8 cellular contexts compared by ENCODE assay signal in genomic region chr4:151407466-151408379, GRCh38. TPM values are rescaled to one million over a fixed set of nuclear protein-coding genes. Genes with fewer than 3 reads are reported as not detected.
DNase-seq lines count a peak whose midpoint lies in the region; ATAC-seq and TF ChIP-seq lines count a peak whose summit lies in the region.

No MANE protein-coding gene starts in this region.

- H3K4me1 Mint-ChIP-seq in CD8-positive, alpha-beta T cell (ENCODE audit: low read depth), result peaks cover 25% of the 10 kb centered on the region
- peaks cover 11 to 29% (median 25%) of the 10 kb centered on the region in 4 donors for H3K4me1 Mint-ChIP-seq in naive thymus-derived CD8-positive, alpha-beta T cell

- peaks cover 17% of the 10 kb centered on the region for H3K4me1 ChIP-seq in CD8-positive, alpha-beta T cell (ENCODE audit: insufficient read depth, low read length)

- peaks cover 4% of the 10 kb centered on the region for H3K36me3 Mint-ChIP-seq in CD8-positive, alpha-beta T cell
- H3K36me3 Mint-ChIP-seq in naive thymus-derived CD8-positive, alpha-beta T cell, result no peaks in the 10 kb centered on the region

- H3K27me3 Mint-ChIP-seq in CD8-positive, alpha-beta T cell (ENCODE audit: low read depth), result peaks cover 18% of the 10 kb centered on the region
- H3K27me3 Mint-ChIP-seq in naive thymus-derived CD8-positive, alpha-beta T cell, result peaks cover 0 to 14% (median 0%) of the 10 kb centered on the region in 5 donors

- peak in 3 of 7 experiments; percentile 8 to 51 (median 16) for DNase-seq in CD8-positive, alpha-beta T cell
- DNase-seq in epithelial cell of esophagus (ENCODE audit: low read depth), result peak; percentile 40
- DNase-seq in naive thymus-derived CD8-positive, alpha-beta T cell, result peak in 7 of 10 donors; percentile 6 to 23 (median 15)
- no peak for DNase-seq in NCI-H1930 (lab: John Stamatoyannopoulos, UW)
- DNase-seq in SW 1271 (lab: John Stamatoyannopoulos, UW), result no peak

- H3K27ac Mint-ChIP-seq in CD8-positive, alpha-beta T cell, result no peak overlapping the region
- H3K27ac Mint-ChIP-seq in naive thymus-derived CD8-positive, alpha-beta T cell, result peak overlapping the region in 9 of 10 donors; percentile 2 to 92 (median 84)

- ATAC-seq in CD8-positive, alpha-beta T cell, result no peak
- ATAC-seq in GM19438 (IDR thresholded peaks at IDR 0.05; ENCODE audit: low read depth, unreplicated experiment) (peak; percentile 83), HG03439 (IDR thresholded peaks at IDR 0.05; ENCODE audit: unreplicated experiment) (peak; percentile 81)
- ATAC-seq in naive thymus-derived CD8-positive, alpha-beta T cell, result peak in 1 of 2 donors; percentile 18

- no peak overlapping the region for H3K27ac ChIP-seq in CD8-positive, alpha-beta T cell (ENCODE audit: low read depth, low read length)
- H3K27ac ChIP-seq in VCaP, result peak overlapping the region; percentile 86

- CTCF ChIA-PET in CD8-positive, alpha-beta T cell (lab: Charles Lee), result interaction anchor here (0.8 kb wide), 1 partner anchor 17 kb away, joined by 3 read pairs; no protein-coding TSS in a partner anchor

- H3K36me3 ChIP-seq in CD8-positive, alpha-beta T cell (ENCODE audit: insufficient read depth, low read length), result no peaks in the 10 kb centered on the region

- no peaks in the 10 kb centered on the region for H3K9me3 Mint-ChIP-seq in CD8-positive, alpha-beta T cell
- H3K9me3 Mint-ChIP-seq in naive thymus-derived CD8-positive, alpha-beta T cell, result no peaks in the 10 kb centered on the region

- H3K27me3 ChIP-seq in CD8-positive, alpha-beta T cell (ENCODE audit: insufficient read depth, low read length), result no peaks in the 10 kb centered on the region

- H3K9me3 ChIP-seq in CD8-positive, alpha-beta T cell (ENCODE audit: low read length), result no peaks in the 10 kb centered on the region

- H3K4me3 Mint-ChIP-seq in CD8-positive, alpha-beta T cell, result peak overlapping the region; percentile 93
- H3K4me3 Mint-ChIP-seq in naive thymus-derived CD8-positive, alpha-beta T cell, result peak overlapping the region; percentile 84 to 97 (median 92)

- no peak for TF ChIP-seq CTCF in CD8-positive, alpha-beta T cell (IDR thresholded peaks at IDR 0.05)
- TF ChIP-seq CTCF in VCaP (conservative IDR thresholded peaks at IDR 0.05) (no peak), epithelial cell of esophagus (IDR thresholded peaks at IDR 0.05; ENCODE audit: insufficient read depth, low read depth, low read length, missing control alignments) (no peak)

- intact Hi-C loops in CD8-positive, alpha-beta T cell (cut with DNase I, micrococcal nuclease), result loop anchor here (2.0 to 10.0 kb wide), 7 partner anchors 45 to 1375 kb away; partner anchors contain the start of genes GATB (in 2 of the 2), LRBA (in 2 of the 2) and RPS3A (in 1 of the 2)

- peak overlapping the region; percentile 64 for H3K4me3 ChIP-seq in CD8-positive, alpha-beta T cell (ENCODE audit: low read depth, low read length)
- H3K4me3 ChIP-seq in epithelial cell of esophagus (ENCODE audit: low read length), result peak overlapping the region; percentile 62

- POLR2A ChIA-PET in CD8-positive, alpha-beta T cell (lab: Charles Lee), result interaction anchor here (0.5 kb wide), 1 partner anchor 221 kb away, joined by 3 read pairs; no protein-coding TSS in a partner anchor
- POLR2A ChIA-PET in naive thymus-derived CD8-positive, alpha-beta T cell (lab: Charles Lee), result interaction anchor here (1.1 kb wide), 1 partner anchor 12 kb away, joined by 3 read pairs; no protein-coding TSS in a partner anchor

RNA-seq across cellular contexts. Expression of gene FHIP1A, which starts 1.3 kb away (rescaled TPM):
- 1 to 10 TPM; 1.5 to 2.1 TPM for total RNA-seq in CD8-positive, alpha-beta T cell
- 1 to 10 TPM; 1.6 to 3.3 TPM for total RNA-seq in naive thymus-derived CD8-positive, alpha-beta T cell
- polyA plus RNA-seq in naive thymus-derived CD8-positive, alpha-beta T cell, result 1 to 10 TPM in 1 of 3 donors, under 1 TPM in 1, not detected in 1; 0.27 to 1.4 TPM

Comparison
In these comparisons a context has a peak if more than half of its experiments do, and no peak if none do; other contexts are left out.
1. DNase-seq: peak in epithelial cell of esophagus (single experiment) and naive thymus-derived CD8-positive, alpha-beta T cell (7 of 10); none in NCI-H1930 (0 of 2) and SW 1271 (0 of 2).